ENCODE assay signal across 1 cellular context in the genomic region with DNA sequence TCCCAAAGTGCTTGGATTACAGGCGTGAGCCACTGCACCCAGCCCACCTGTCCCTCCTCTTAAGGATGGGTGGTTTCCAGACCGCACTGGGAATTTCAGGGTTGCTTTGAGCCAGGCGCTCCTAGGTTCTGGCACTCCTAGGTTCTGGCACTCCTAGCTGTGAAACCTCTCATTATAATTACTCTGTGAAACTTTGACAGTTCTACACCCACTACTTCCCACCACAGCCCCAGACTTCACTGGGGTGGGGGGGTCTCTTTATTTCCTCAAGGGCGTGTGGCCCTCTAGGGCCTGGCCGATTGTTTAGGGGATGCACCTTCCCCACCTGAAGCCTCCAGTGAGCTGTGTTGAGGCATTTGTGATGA.
TF ChIP-seq lines count a peak whose summit lies in the region.

No MANE protein-coding gene starts in this region.

TF ChIP-seq in A549, 52 proteins besides CTCF, POLR2A, EP300 and RAD21:
- TF ChIP-seq KDM5A (IDR thresholded peaks at IDR 0.05) (no peak), HOXB5 (CRISPR knock-in tag; IDR thresholded peaks at IDR 0.05) (no peak), TFCP2L1 (CRISPR knock-in tag; IDR thresholded peaks at IDR 0.05) (no peak), RNF2 (IDR thresholded peaks at IDR 0.05; ENCODE audit: borderline replicate concordance, low read depth) (no peak)
- TF ChIP-seq, protein P1, sequence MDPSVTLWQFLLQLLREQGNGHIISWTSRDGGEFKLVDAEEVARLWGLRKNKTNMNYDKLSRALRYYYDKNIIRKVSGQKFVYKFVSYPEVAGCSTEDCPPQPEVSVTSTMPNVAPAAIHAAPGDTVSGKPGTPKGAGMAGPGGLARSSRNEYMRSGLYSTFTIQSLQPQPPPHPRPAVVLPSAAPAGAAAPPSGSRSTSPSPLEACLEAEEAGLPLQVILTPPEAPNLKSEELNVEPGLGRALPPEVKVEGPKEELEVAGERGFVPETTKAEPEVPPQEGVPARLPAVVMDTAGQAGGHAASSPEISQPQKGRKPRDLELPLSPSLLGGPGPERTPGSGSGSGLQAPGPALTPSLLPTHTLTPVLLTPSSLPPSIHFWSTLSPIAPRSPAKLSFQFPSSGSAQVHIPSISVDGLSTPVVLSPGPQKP (IDR thresholded peaks at IDR 0.05; ENCODE audit: low read depth, low read length) = no peak
